ENCODE assay signal across 14 cellular contexts in genomic region chr14:52862652-52863338, GRCh38.
DNase-seq lines count a peak whose midpoint lies in the region; ATAC-seq and TF ChIP-seq lines count a peak whose summit lies in the region.
"Had no signal": no experiment of that assay in that cellular context is flagged by ENCODE, and none has a peak within 500 bp of the region (broad histone marks: within the 10 kb centered on the region; RNA-seq: fewer than 3 reads in every experiment).

No MANE protein-coding gene starts in this region.

- H3K27me3 ChIP-seq in right atrium auricular region (no peaks in the 10 kb centered on the region), right cardiac atrium (ENCODE audit: control insufficient read depth, insufficient read depth) (no peaks in the 10 kb centered on the region), mesendoderm (ENCODE audit: insufficient read depth, low read length, poor library complexity) (no peaks in the 10 kb centered on the region)

- no peaks in the 10 kb centered on the region for H3K4me1 Mint-ChIP-seq in activated T-cell treated with anti-CD3 and anti-CD28 coated beads, Interleukin-2, amount 50 U/mL, for 4 hours (ENCODE audit: low read depth)
- H3K4me1 Mint-ChIP-seq: natural killer cell had no signal

- H3K18ac ChIP-seq in mesendoderm (ENCODE audit: low read length) = no peak overlapping the region

- no peak for TF ChIP-seq CTCF in right atrium auricular region (IDR thresholded peaks at IDR 0.05)
- TF ChIP-seq CTCF in choroid plexus epithelial cell (conservative IDR thresholded peaks at IDR 0.05; ENCODE audit: low read depth, low read length) = no peak
- TF ChIP-seq CTCF in OCI-LY7 (conservative IDR thresholded peaks at IDR 0.05; ENCODE audit: low read length) = no peak

- H3K4me3 ChIP-seq in right atrium auricular region (no peak overlapping the region), right cardiac atrium (ENCODE audit: low read length) (no peak overlapping the region), choroid plexus epithelial cell (ENCODE audit: low read depth, low read length) (no peak overlapping the region), mesendoderm (ENCODE audit: low read length) (no peak overlapping the region), OCI-LY7 (ENCODE audit: low read depth, low read length, poor library complexity, severe bottlenecking) (no peak overlapping the region)

- no peak overlapping the region for H2BK15ac ChIP-seq in mesendoderm (replicated peaks; ENCODE audit: low read depth)

- no peaks in the 10 kb centered on the region for H3K27me3 Mint-ChIP-seq in activated T-cell treated with anti-CD3 and anti-CD28 coated beads, Interleukin-2, amount 50 U/mL, for 4 hours (ENCODE audit: low read depth)
- H3K27me3 Mint-ChIP-seq: stimulated activated naive CD8-positive, alpha-beta T cell treated with anti-CD3 and anti-CD28 coated beads, Interleukin-15, Interleukin-2, amounts not matched to agents 100 ng/mL and 50 ng/mL, for 24 hours had no signal

- H3K79me2 ChIP-seq in mesendoderm (ENCODE audit: control insufficient read depth, insufficient read depth, low read length) = peaks cover 2% of the 10 kb centered on the region
- H3K79me2 ChIP-seq in OCI-LY7 (ENCODE audit: insufficient read depth, low read depth, low read length) = no peaks in the 10 kb centered on the region

- no peak overlapping the region for H2BK120ac ChIP-seq in mesendoderm (ENCODE audit: low read depth, low read length)

- peaks cover 0 to 4% of the 10 kb centered on the region in 2 donors for H3K4me1 ChIP-seq in right atrium auricular region
- peaks cover 7% of the 10 kb centered on the region for H3K4me1 ChIP-seq in right cardiac atrium (ENCODE audit: control insufficient read depth, insufficient read depth, low read length)
- H3K4me1 ChIP-seq in mesendoderm (ENCODE audit: control insufficient read depth, low read depth, low read length) = no peaks in the 10 kb centered on the region
- H3K4me1 ChIP-seq in OCI-LY7 (ENCODE audit: insufficient read depth, low read length, poor library complexity, severe bottlenecking) = no peaks in the 10 kb centered on the region

- H3K4me2 ChIP-seq in mesendoderm (ENCODE audit: low read length) (no peak overlapping the region), OCI-LY7 (ENCODE audit: low read length) (no peak overlapping the region)

- no peak overlapping the region for H3K4ac ChIP-seq in mesendoderm (ENCODE audit: low read depth, low read length)

- DNase-seq in right atrium auricular region (ENCODE audit: low spot score) = no peak
- no peak for DNase-seq in right cardiac atrium
- DNase-seq in choroid plexus epithelial cell (ENCODE audit: low read depth) = peak; percentile 94
- peak; percentile 68 for DNase-seq in mesendoderm
- DNase-seq in NCI-H345 (lab: John Stamatoyannopoulos, UW) = no peak
- no peak for DNase-seq in posterior vena cava (ENCODE audit: low spot score)
- DNase-seq in OCI-LY7 (ENCODE audit: low spot score) = no peak
- no peak for DNase-seq in activated T-cell treated with anti-CD3 and anti-CD28 coated beads, Interleukin-2, amount 50 U/mL, for 4 hours
- DNase-seq: GDM1, H7, hypothalamus, natural killer cell had no signal

- no peak overlapping the region for H4K8ac ChIP-seq in mesendoderm (ENCODE audit: low read depth, low read length)

- H3K4me3 Mint-ChIP-seq in activated T-cell treated with anti-CD3 and anti-CD28 coated beads, Interleukin-2, amount 50 U/mL, for 4 hours = no peak overlapping the region
- H3K4me3 Mint-ChIP-seq: natural killer cell; stimulated activated naive CD8-positive, alpha-beta T cell treated with anti-CD3 and anti-CD28 coated beads, Interleukin-15, Interleukin-2, amounts not matched to agents 100 ng/mL and 50 ng/mL, for 24 hours; T-helper 2 cell treated with Interferon-gamma antibody and Interleukin-4, amounts not matched to agents 5 μg/mL and 100 μg/mL, for 36 hours had no signal

- no peak overlapping the region for H2AK5ac ChIP-seq in mesendoderm (ENCODE audit: low read length)

- no peak for ATAC-seq in right cardiac atrium
- no peak for ATAC-seq in activated T-cell treated with anti-CD3 and anti-CD28 coated beads, Interleukin-2, amount 50 U/mL, for 4 hours
- ATAC-seq: natural killer cell had no signal

- peaks cover 7% of the 10 kb centered on the region for H3K79me1 ChIP-seq in mesendoderm (ENCODE audit: low read length)

- H3K23ac ChIP-seq in mesendoderm (ENCODE audit: low read length) = no peak overlapping the region

- no peaks in the 10 kb centered on the region for H4K20me1 ChIP-seq in OCI-LY7 (ENCODE audit: insufficient read depth, low read length)

- H3K9me2 ChIP-seq in OCI-LY7 (ENCODE audit: insufficient read depth, low read length) = no peaks in the 10 kb centered on the region

- no peak overlapping the region for H3K9ac ChIP-seq in mesendoderm (ENCODE audit: low read length)

- POLR2A ChIA-PET in OCI-LY7 (lab: Charles Lee) = interaction anchor here (0.5 kb wide), 1 partner anchor 71 kb away, joined by 4 read pairs; no protein-coding TSS in a partner anchor

- H3K56ac ChIP-seq in mesendoderm (ENCODE audit: low read length) = peak overlapping the region; percentile 57

- H3K9me3 ChIP-seq in right atrium auricular region (no peaks in the 10 kb centered on the region), right cardiac atrium (ENCODE audit: control insufficient read depth, low read length) (no peaks in the 10 kb centered on the region), OCI-LY7 (ENCODE audit: low read length) (no peaks in the 10 kb centered on the region)

- intact Hi-C loops in right cardiac atrium (cut with DNase I) (no loop called here), posterior vena cava (cut with DNase I) (no loop called here), OCI-LY7 (cut with micrococcal nuclease; ENCODE audit: unreplicated experiment) (no loop called here)

- H4K5ac ChIP-seq in mesendoderm (ENCODE audit: low read length) = no peak overlapping the region

- no peaks in the 10 kb centered on the region for H3K36me3 Mint-ChIP-seq in activated T-cell treated with anti-CD3 and anti-CD28 coated beads, Interleukin-2, amount 50 U/mL, for 4 hours (ENCODE audit: insufficient read depth)
- H3K36me3 Mint-ChIP-seq: natural killer cell had no signal

- H2AFZ ChIP-seq in OCI-LY7 (ENCODE audit: low read length) = no peak overlapping the region

- peak overlapping the region; percentile 2 to 32 for H3K27ac ChIP-seq in right atrium auricular region
- no peak overlapping the region for H3K27ac ChIP-seq in right cardiac atrium (ENCODE audit: low read length)
- peak overlapping the region; percentile 76 for H3K27ac ChIP-seq in mesendoderm (ENCODE audit: low read depth, low read length)
- no peak overlapping the region for H3K27ac ChIP-seq in OCI-LY7 (ENCODE audit: low read depth, low read length, poor library complexity, severe bottlenecking)

- no TSS peak for BruUV-seq in OCI-LY7 (replicated peaks; lab: Mats Ljungman, UMichigan)

- CTCF ChIA-PET in OCI-LY7 (lab: Charles Lee; ENCODE audit: unreplicated experiment) = no interaction called here

- no peaks in the 10 kb centered on the region for H3K9me3 Mint-ChIP-seq in activated T-cell treated with anti-CD3 and anti-CD28 coated beads, Interleukin-2, amount 50 U/mL, for 4 hours
- H3K9me3 Mint-ChIP-seq: natural killer cell; stimulated activated naive CD8-positive, alpha-beta T cell treated with anti-CD3 and anti-CD28 coated beads, Interleukin-15, Interleukin-2, amounts not matched to agents 100 ng/mL and 50 ng/mL, for 24 hours; T-helper 2 cell treated with Interferon-gamma antibody and Interleukin-4, amounts not matched to agents 5 μg/mL and 100 μg/mL, for 36 hours had no signal

- H3K36me3 ChIP-seq in right atrium auricular region (peaks cover 92% of the 10 kb centered on the region), mesendoderm (ENCODE audit: control insufficient read depth, insufficient read depth, low read length) (peaks cover 11% of the 10 kb centered on the region), OCI-LY7 (ENCODE audit: insufficient read depth, low read length) (no peaks in the 10 kb centered on the region)

- H2BK5ac ChIP-seq in mesendoderm (ENCODE audit: low read length) = peak overlapping the region; percentile 56

- 36% methylated on average over 4 of the region's 4 CpGs for WGBS in right cardiac atrium
- no CpG with 5 or more reads among the region's 4 CpGs for WGBS in mesendoderm (ENCODE audit: extremely low coverage, insufficient coverage, low lambda C conversion rate)

Comparison
In these comparisons a context has a peak if more than half of its experiments do, and no peak if none do; other contexts are left out.
1. H3K27ac ChIP-seq: peak in right atrium auricular region (2 of 2) and mesendoderm (single experiment); none in right cardiac atrium (single experiment) and OCI-LY7 (single experiment).
2. DNase-seq: peak in choroid plexus epithelial cell (single experiment) and mesendoderm (single experiment); none in right atrium auricular region (single experiment), right cardiac atrium (0 of 3), NCI-H345 (single experiment), posterior vena cava (single experiment), OCI-LY7 (single experiment) and activated T-cell treated with anti-CD3 and anti-CD28 coated beads, Interleukin-2, amount 50 U/mL, for 4 hours (single experiment).